29 cellular contexts compared by ENCODE assay signal in the genomic region with DNA sequence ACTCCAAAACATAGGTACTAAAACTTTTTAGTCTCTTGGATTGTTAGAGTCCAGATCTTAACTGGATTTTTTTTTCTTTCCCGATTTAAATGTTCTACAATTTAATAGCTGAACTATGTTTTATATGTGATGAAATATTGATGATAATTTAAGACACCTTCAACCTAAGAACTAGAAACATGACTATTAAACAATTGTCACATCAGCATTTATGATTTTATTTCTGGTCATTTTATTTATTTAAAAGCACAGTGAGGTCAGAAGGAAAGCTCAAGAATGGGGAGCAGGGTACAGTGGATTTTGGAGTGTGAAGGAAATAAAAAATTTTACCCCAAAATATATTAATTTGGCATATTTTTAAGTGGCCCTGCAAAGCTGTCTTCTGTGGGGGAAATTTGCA.
"Had no signal": no experiment of that assay in that cellular context is flagged by ENCODE, and none has a peak within 500 bp of the region (broad histone marks: within the 10 kb centered on the region; RNA-seq: fewer than 3 reads in every experiment).

No MANE protein-coding gene starts in this region.

- H3K27ac ChIP-seq: coronary artery, esophagus squamous epithelium, heart right ventricle, prostate gland, right atrium auricular region, sigmoid colon, spleen, testis, tibial artery, upper lobe of left lung had no signal

- H3K36me3 Mint-ChIP-seq: stimulated activated memory B cell treated with anti-CD40 and anti-IgM and Interleukin-4, amounts not matched to agents 10 μg/mL and 1 μg/mL and 100 μg/mL, for 72 hours had no signal

- H3K4me1 ChIP-seq: heart right ventricle, prostate gland, right atrium auricular region, sigmoid colon, spleen, testis, tibial artery, upper lobe of left lung had no signal

- H3K4me3 Mint-ChIP-seq: naive thymus-derived CD4-positive, alpha-beta T cell; nephron progenitor cell; stimulated activated memory B cell treated with anti-CD40 and anti-IgM and Interleukin-4, amounts not matched to agents 10 μg/mL and 1 μg/mL and 100 μg/mL, for 72 hours had no signal

- H3K4me3 ChIP-seq: coronary artery, esophagus squamous epithelium, heart right ventricle, prostate gland, right atrium auricular region, sigmoid colon, spleen, testis, tibial artery, upper lobe of left lung had no signal

- H3K9me3 Mint-ChIP-seq: stimulated activated memory B cell treated with anti-CD40 and anti-IgM and Interleukin-4, amounts not matched to agents 10 μg/mL and 1 μg/mL and 100 μg/mL, for 72 hours had no signal

- H3K9me3 ChIP-seq: esophagus squamous epithelium, heart right ventricle, prostate gland, right atrium auricular region, sigmoid colon, testis, tibial artery, upper lobe of left lung had no signal

- H3K27ac Mint-ChIP-seq: stimulated activated memory B cell treated with anti-CD40 and anti-IgM and Interleukin-4, amounts not matched to agents 10 μg/mL and 1 μg/mL and 100 μg/mL, for 72 hours had no signal

- ATAC-seq: heart right ventricle; left lobe of liver; naive thymus-derived CD4-positive, alpha-beta T cell; stimulated activated memory B cell treated with anti-CD40 and anti-IgM and Interleukin-4, amounts not matched to agents 10 μg/mL and 1 μg/mL and 100 μg/mL, for 72 hours; stimulated activated naive CD8-positive, alpha-beta T cell treated with anti-CD3 and anti-CD28 coated beads, Interleukin-15, Interleukin-2, amounts not matched to agents 100 U/mL and 50 U/mL, for 24 hours had no signal

- FAIRE-seq: endothelial cell of umbilical vein, kidney, urothelium cell line had no signal

- DNase-seq: dermis blood vessel endothelial cell; effector memory CD4-positive, alpha-beta T cell; erythroblast; esophagus squamous epithelium; foreskin melanocyte; glutamatergic neuron; heart right ventricle; hypothalamus; kidney; mesenchymal stem cell; midbrain; nephron progenitor cell; nucleus accumbens; sigmoid colon; spleen; stimulated activated CD4-positive, alpha-beta T cell treated with anti-CD3 and anti-CD28 coated beads, Interleukin-4, amount 100 ng/mL, for 4 hours; stimulated activated naive CD8-positive, alpha-beta T cell treated with anti-CD3 and anti-CD28 coated beads, Interleukin-15, Interleukin-2, amounts not matched to agents 100 U/mL and 50 U/mL, for 24 hours; substantia nigra; testis; tibial artery; upper lobe of left lung had no signal

- H3K36me3 ChIP-seq: esophagus squamous epithelium, heart right ventricle, prostate gland, right atrium auricular region, sigmoid colon, spleen, tibial artery, upper lobe of left lung had no signal

- H3K27me3 ChIP-seq: esophagus squamous epithelium, heart right ventricle, right atrium auricular region, sigmoid colon, spleen, testis, tibial artery, upper lobe of left lung had no signal
